10 cellular contexts compared by ENCODE assay signal in genomic region chr10:122567056-122567660, GRCh38. TPM values are rescaled to one million over a fixed set of nuclear protein-coding genes. Genes with fewer than 3 reads are reported as not detected.
A peak's percentile ranks its signal among the peaks of the same experiment; 100 is the strongest.
DNase-seq lines count a peak whose midpoint lies in the region; ATAC-seq and TF ChIP-seq lines count a peak whose summit lies in the region.
"Had no signal": no experiment of that assay in that cellular context is flagged by ENCODE, and none has a peak within 500 bp of the region (broad histone marks: within the 10 kb centered on the region; RNA-seq: fewer than 3 reads in every experiment).

No MANE protein-coding gene starts in this region.

- CTCF ChIA-PET in PC-9 (lab: Charles Lee) = no interaction called here

- no peaks in the 10 kb centered on the region for H3K79me2 ChIP-seq in PC-9 (ENCODE audit: low read depth)
- H3K79me2 ChIP-seq in osteoblast (ENCODE audit: insufficient read depth, low read length) = no peaks in the 10 kb centered on the region

- H3K4me2 ChIP-seq in PC-9 (no peak overlapping the region), osteoblast (ENCODE audit: insufficient read depth, low read length) (no peak overlapping the region)

- H3K36me3 Mint-ChIP-seq in activated T-cell treated with anti-CD3 and anti-CD28 coated beads, Interleukin-2, amount 50 U/mL, for 4 hours (ENCODE audit: insufficient read depth) = no peaks in the 10 kb centered on the region
- H3K36me3 Mint-ChIP-seq: naive thymus-derived CD8-positive, alpha-beta T cell had no signal

- peaks cover 2% of the 10 kb centered on the region for H3K4me1 Mint-ChIP-seq in activated T-cell treated with anti-CD3 and anti-CD28 coated beads, Interleukin-2, amount 50 U/mL, for 4 hours (ENCODE audit: low read depth)

- H3K27ac ChIP-seq in PC-9 (no peak overlapping the region), osteoblast (ENCODE audit: low read depth, low read length) (no peak overlapping the region)

- H3K4me3 ChIP-seq in PC-9 (no peak overlapping the region), osteoblast (ENCODE audit: insufficient read depth, low read length) (no peak overlapping the region)

- H3K9me3 Mint-ChIP-seq in activated T-cell treated with anti-CD3 and anti-CD28 coated beads, Interleukin-2, amount 50 U/mL, for 4 hours = no peaks in the 10 kb centered on the region
- H3K9me3 Mint-ChIP-seq: naive thymus-derived CD8-positive, alpha-beta T cell had no signal

- ATAC-seq in activated T-cell treated with anti-CD3 and anti-CD28 coated beads, Interleukin-2, amount 50 U/mL, for 4 hours = no peak
- ATAC-seq in GM18502 (IDR thresholded peaks at IDR 0.05; ENCODE audit: poor library complexity, unreplicated experiment) = no peak
- ATAC-seq: naive thymus-derived CD8-positive, alpha-beta T cell had no signal

- H4K20me1 ChIP-seq in PC-9 (ENCODE audit: insufficient read depth) = no peaks in the 10 kb centered on the region
- H4K20me1 ChIP-seq in osteoblast (ENCODE audit: insufficient read depth, low read length) = no peaks in the 10 kb centered on the region

- intact Hi-C loops in PC-9 (cut with micrococcal nuclease; ENCODE audit: unreplicated experiment) = loop anchor here (5.0 to 10.0 kb wide), 2 partner anchors 138 to 290 kb away; no protein-coding TSS in a partner anchor

- H2AFZ ChIP-seq in PC-9 (no peak overlapping the region), osteoblast (ENCODE audit: low read length) (no peak overlapping the region)

- H3K27me3 ChIP-seq in PC-9 (ENCODE audit: insufficient read depth, low read depth) (0 out of 2 replicates have a peak, but pooled peaks cover 4% of the 10 kb centered on the region), osteoblast (ENCODE audit: insufficient read depth, low read length) (peaks cover 24% of the 10 kb centered on the region)

- no TSS peak for BruUV-seq in PC-9 (replicated peaks; lab: Mats Ljungman, UMichigan)

- H3K4me3 Mint-ChIP-seq in activated T-cell treated with anti-CD3 and anti-CD28 coated beads, Interleukin-2, amount 50 U/mL, for 4 hours = no peak overlapping the region
- H3K4me3 Mint-ChIP-seq: naive thymus-derived CD8-positive, alpha-beta T cell had no signal

- POLR2A ChIA-PET in PC-9 (lab: Charles Lee; ENCODE audit: unreplicated experiment) = no interaction called here

- peaks cover 16% of the 10 kb centered on the region for H3K27me3 Mint-ChIP-seq in activated T-cell treated with anti-CD3 and anti-CD28 coated beads, Interleukin-2, amount 50 U/mL, for 4 hours (ENCODE audit: low read depth)

- DNase-seq in activated T-cell treated with anti-CD3 and anti-CD28 coated beads for 48 hours (ENCODE audit: low read depth) (peak; percentile 22), PC-9 (no peak), ecto neural progenitor cell (ENCODE audit: low spot score) (peak; percentile 54), osteoblast (ENCODE audit: insufficient read length, low spot score, missing footprints) (no peak), cortex of kidney (lab: John Stamatoyannopoulos, UW) (no peak), occipital lobe (lab: John Stamatoyannopoulos, UW) (no peak)
- no peak for DNase-seq in activated T-cell treated with anti-CD3 and anti-CD28 coated beads, Interleukin-2, amount 50 U/mL, for 4 hours

- H3F3A ChIP-seq in PC-9 (ENCODE audit: insufficient read depth, low read depth) = no peaks in the 10 kb centered on the region

- H3K4me1 ChIP-seq in PC-9 (replicated peaks; ENCODE audit: insufficient read depth) (no peaks in the 10 kb centered on the region), osteoblast (ENCODE audit: insufficient read depth, low read length) (peaks cover 7% of the 10 kb centered on the region)

- no peaks in the 10 kb centered on the region for H3K36me3 ChIP-seq in PC-9 (ENCODE audit: low read depth)
- H3K36me3 ChIP-seq in osteoblast (ENCODE audit: insufficient read depth, low read length) = no peaks in the 10 kb centered on the region

- no peaks in the 10 kb centered on the region for H3K9me3 ChIP-seq in PC-9 (ENCODE audit: insufficient read depth, low read depth)
- no peaks in the 10 kb centered on the region for H3K9me3 ChIP-seq in osteoblast (ENCODE audit: low read depth, low read length)

- no peaks in the 10 kb centered on the region for H3K9me2 ChIP-seq in PC-9 (ENCODE audit: insufficient read depth)

- TF ChIP-seq CTCF in PC-9 (conservative IDR thresholded peaks at IDR 0.05) (peak; percentile 60), osteoblast (IDR thresholded peaks at IDR 0.05; ENCODE audit: extremely low read depth, low read depth, low read length) (peak; percentile 83)

RNA-seq across cellular contexts. Expression of gene DMBT1, which starts 6.6 kb away (rescaled TPM):
- total RNA-seq in activated T-cell treated with anti-CD3 and anti-CD28 coated beads, Interleukin-2, amount 50 U/mL, for 4 hours = under 1 TPM; 0.03 to 0.05 (median 0.05) TPM
- total RNA-seq in PC-9 (2021) (0.53 and 0.98 TPM in 2 replicates), osteoblast (under 0.01 and 0.29 TPM in 2 replicates), occipital lobe (0.16 TPM)
- total RNA-seq: activated CD8-positive, alpha-beta memory T cell treated with anti-CD3 and anti-CD28 coated beads for 36 hours; naive thymus-derived CD8-positive, alpha-beta T cell had no signal

Comparison
In these comparisons a context has a peak if more than half of its experiments do, and no peak if none do; other contexts are left out.
1. DNase-seq: peak in activated T-cell treated with anti-CD3 and anti-CD28 coated beads for 48 hours (single experiment) and ecto neural progenitor cell (single experiment); none in activated T-cell treated with anti-CD3 and anti-CD28 coated beads, Interleukin-2, amount 50 U/mL, for 4 hours (single experiment), PC-9 (0 of 2), osteoblast (single experiment), cortex of kidney (single experiment) and occipital lobe (single experiment).